ENCODE assay signal across 14 cellular contexts in genomic region chr9:94801242-94801641, GRCh38.
DNase-seq lines count a peak whose midpoint lies in the region; ATAC-seq and TF ChIP-seq lines count a peak whose summit lies in the region.
"Had no signal": no experiment of that assay in that cellular context is flagged by ENCODE, and none has a peak within 500 bp of the region (broad histone marks: within the 10 kb centered on the region; RNA-seq: fewer than 3 reads in every experiment).

No MANE protein-coding gene starts in this region.

- in situ Hi-C loops in gastrocnemius medialis (cut with MboI; ENCODE audit: low sequenced_read_pairs in 4 of 4) = no loop called here
- in situ Hi-C loops in HAP-1 (cut with MboI; ENCODE audit: low sequenced_read_pairs) = no loop called here

- no peak for TF ChIP-seq CTCF in AG10803 (conservative IDR thresholded peaks at IDR 0.05; ENCODE audit: low read length)
- TF ChIP-seq CTCF in foreskin fibroblast (IDR thresholded peaks at IDR 0.05; ENCODE audit: low read depth, low read length) = no peak
- no peak for TF ChIP-seq CTCF in gastrocnemius medialis (IDR thresholded peaks at IDR 0.05 in 4 of 5, conservative IDR thresholded peaks at IDR 0.05 in 1 of 5)

- no peak overlapping the region for H3K4me3 ChIP-seq in AG10803 (ENCODE audit: low read length)
- H3K4me3 ChIP-seq in foreskin fibroblast (ENCODE audit: low read depth in 1 of 2, low read length in 2 of 2) = no peak overlapping the region
- H3K4me3 ChIP-seq in gastrocnemius medialis = no peak overlapping the region
- H3K4me3 ChIP-seq in HAP-1 = no peak overlapping the region

- H3K9me3 ChIP-seq in gastrocnemius medialis (no peaks in the 10 kb centered on the region), HAP-1 (no peaks in the 10 kb centered on the region)

- peaks cover 46 to 54% of the 10 kb centered on the region in 2 donors for H3K4me1 ChIP-seq in gastrocnemius medialis
- peaks cover 33% of the 10 kb centered on the region for H3K4me1 ChIP-seq in HAP-1

- H3K36me3 ChIP-seq in gastrocnemius medialis = no peaks in the 10 kb centered on the region
- peaks cover 4% of the 10 kb centered on the region for H3K36me3 ChIP-seq in HAP-1 (replicated peaks)

- no peak for TF ChIP-seq POLR2A in gastrocnemius medialis (IDR thresholded peaks at IDR 0.05)

- intact Hi-C loops in gastrocnemius medialis (cut with DNase I; ENCODE audit: low total_unique reads) = loop anchor here (5.0 kb wide), 1 partner anchor 121 kb away; no protein-coding TSS in a partner anchor

- peak; percentile 48 for DNase-seq in AG10803 (ENCODE audit: low read depth)
- DNase-seq in RPMI7951 (ENCODE audit: low read depth) = peak; percentile 81
- peak; percentile 52 to 68 for DNase-seq in foreskin fibroblast
- DNase-seq in gastrocnemius medialis = peak in 1 of 2 donors; percentile 38
- DNase-seq in HuH-7 (ENCODE audit: low spot score) = no peak
- DNase-seq in HAP-1 (ENCODE audit: low spot score in 2 of 2) = no peak
- DNase-seq in stimulated activated CD4-positive, alpha-beta T cell treated with anti-CD3 and anti-CD28 coated beads, Interleukin-15, amount 100 ng/mL, for 24 hours = no peak
- DNase-seq: activated T-cell treated with anti-CD3 and anti-CD28 coated beads, Interleukin-2, amount 50 U/mL, for 1 hour; amygdala; DND-41; NCI-H1436; small intestine had no signal

- ATAC-seq in gastrocnemius medialis (peak; percentile 55 to 76), GM21526 (IDR thresholded peaks at IDR 0.05; ENCODE audit: low FRiP score, unreplicated experiment) (no peak)
- ATAC-seq: activated CD4-positive, CD25-positive, alpha-beta regulatory T cell treated with anti-CD3 and anti-CD28 coated beads, Interleukin-2, amount 50 U/mL, for 24 hours had no signal

- H3K27me3 ChIP-seq in gastrocnemius medialis (no peaks in the 10 kb centered on the region), HAP-1 (ENCODE audit: low read depth) (no peaks in the 10 kb centered on the region)

- H3K27ac ChIP-seq in gastrocnemius medialis = peak overlapping the region; percentile 44 to 66 (median 56)

Comparison
In these comparisons a context has a peak if more than half of its experiments do, and no peak if none do; other contexts are left out.
1. DNase-seq: peak in AG10803 (single experiment), RPMI7951 (single experiment) and foreskin fibroblast (2 of 2); none in HuH-7 (single experiment), HAP-1 (0 of 2) and stimulated activated CD4-positive, alpha-beta T cell treated with anti-CD3 and anti-CD28 coated beads, Interleukin-15, amount 100 ng/mL, for 24 hours (single experiment).